In genomic region chr3:47908744-47909143, GRCh38 we compare ENCODE assay signal across 20 cellular contexts.
DNase-seq lines count a peak whose midpoint lies in the region; ATAC-seq and TF ChIP-seq lines count a peak whose summit lies in the region.
"Had no signal": no experiment of that assay in that cellular context is flagged by ENCODE, and none has a peak within 500 bp of the region (broad histone marks: within the 10 kb centered on the region; RNA-seq: fewer than 3 reads in every experiment).

No MANE protein-coding gene starts in this region.

- intact Hi-C loops in IMR-90 (cut with micrococcal nuclease) (no loop called here), Caco-2 (cut with micrococcal nuclease; ENCODE audit: unreplicated experiment) (no loop called here)

- TF ChIP-seq POLR2A in IMR-90 (IDR thresholded peaks at IDR 0.05; ENCODE audit: low read depth, low read length) = no peak

- no peaks in the 10 kb centered on the region for H3K4me1 Mint-ChIP-seq in Caco-2 (ENCODE audit: low read depth, unreplicated experiment)
- H3K4me1 Mint-ChIP-seq: CD8-positive, alpha-beta memory T cell had no signal

- no peak overlapping the region for H3K4me2 ChIP-seq in IMR-90 (ENCODE audit: low read depth, low read length)

- peaks cover 17% of the 10 kb centered on the region for H3K36me3 ChIP-seq in IMR-90 (ENCODE audit: control insufficient read depth, insufficient read depth, low read length)
- H3K36me3 ChIP-seq in kidney epithelial cell (ENCODE audit: control insufficient read depth, insufficient read depth, low read length) = no peaks in the 10 kb centered on the region
- peaks cover 1% of the 10 kb centered on the region for H3K36me3 ChIP-seq in Caco-2 (ENCODE audit: control insufficient read depth, insufficient read depth, low read length)

- POLR2A ChIA-PET in IMR-90 (lab: Charles Lee; ENCODE audit: unreplicated experiment) (no interaction called here), Caco-2 (lab: Charles Lee) (interaction anchor here (0.5 kb wide), 1 partner anchor 78 kb away, joined by 5 read pairs; no protein-coding TSS in a partner anchor)

- H3K4me3 Mint-ChIP-seq in Caco-2 (ENCODE audit: unreplicated experiment) = no peak overlapping the region
- H3K4me3 Mint-ChIP-seq: CD8-positive, alpha-beta memory T cell; IgD-negative memory B cell had no signal

- H3K27ac ChIP-seq in IMR-90 (ENCODE audit: insufficient read depth, low read length) = no peak overlapping the region

- no peaks in the 10 kb centered on the region for H3K27me3 ChIP-seq in IMR-90 (ENCODE audit: control insufficient read depth, insufficient read depth, low read length)
- no peaks in the 10 kb centered on the region for H3K27me3 ChIP-seq in kidney epithelial cell (ENCODE audit: control insufficient read depth, insufficient read depth, low read length)
- H3K27me3 ChIP-seq in Caco-2 (replicated peaks; ENCODE audit: control insufficient read depth, insufficient read depth, low read length) = no peaks in the 10 kb centered on the region
- H3K27me3 ChIP-seq: MG63 had no signal

- H2BK20ac ChIP-seq in IMR-90 (ENCODE audit: low read depth, low read length) = no peak overlapping the region

- H3K14ac ChIP-seq in IMR-90 (replicated peaks; ENCODE audit: low read depth, low read length) = no peak overlapping the region

- H2AK9ac ChIP-seq in IMR-90 (replicated peaks; ENCODE audit: low read depth, low read length, poor library complexity) = no peak overlapping the region

- H3K36me3 Mint-ChIP-seq in Caco-2 (ENCODE audit: insufficient read depth, unreplicated experiment) = peaks cover 39% of the 10 kb centered on the region

- no peak overlapping the region for H3K9ac ChIP-seq in IMR-90 (ENCODE audit: low read depth, low read length)

- no peaks in the 10 kb centered on the region for H3K27me3 Mint-ChIP-seq in Caco-2 (ENCODE audit: insufficient read depth, unreplicated experiment)
- H3K27me3 Mint-ChIP-seq: CD8-positive, alpha-beta memory T cell; IgD-negative memory B cell had no signal

- no peak overlapping the region for H2AK5ac ChIP-seq in IMR-90 (ENCODE audit: low read depth, low read length)

- no peak overlapping the region for H2AFZ ChIP-seq in IMR-90 (replicated peaks; ENCODE audit: low read length, poor library complexity)

- no peak for ATAC-seq in IMR-90 (ENCODE audit: low read depth)

- H2BK120ac ChIP-seq in IMR-90 (ENCODE audit: low read depth, low read length) = no peak overlapping the region

- CTCF ChIA-PET in IMR-90 (lab: Yijun Ruan, JAX) = no interaction called here
- CTCF ChIA-PET in Caco-2 (lab: Charles Lee) = no interaction called here

- no peak overlapping the region for H3K27ac Mint-ChIP-seq in Caco-2 (ENCODE audit: unreplicated experiment)
- H3K27ac Mint-ChIP-seq: CD8-positive, alpha-beta memory T cell; IgD-negative memory B cell had no signal

- no peak overlapping the region for H3K23ac ChIP-seq in IMR-90 (ENCODE audit: low read depth, low read length)

- H3K9me1 ChIP-seq in IMR-90 (ENCODE audit: insufficient read depth, low read length) = peaks cover 17% of the 10 kb centered on the region

- H3K9me3 Mint-ChIP-seq in Caco-2 (ENCODE audit: unreplicated experiment) = no peaks in the 10 kb centered on the region
- H3K9me3 Mint-ChIP-seq: CD8-positive, alpha-beta memory T cell; IgD-negative memory B cell had no signal

- peaks cover 28 to 54% of the 10 kb centered on the region in 2 experiments for H3K79me1 ChIP-seq in IMR-90 (ENCODE audit: low read depth in 1 of 2, low read length in 2 of 2)

- no peak overlapping the region for H2BK5ac ChIP-seq in IMR-90 (ENCODE audit: low read depth, low read length, poor library complexity, severe bottlenecking)

- no peak overlapping the region for H4K8ac ChIP-seq in IMR-90 (ENCODE audit: low read depth in 2 of 2, low read length in 2 of 2)

- no peak overlapping the region for H4K5ac ChIP-seq in IMR-90 (ENCODE audit: low read depth, low read length)

- no peak overlapping the region for H4K91ac ChIP-seq in IMR-90 (ENCODE audit: insufficient read depth, low read depth, low read length)

- H3K4me1 ChIP-seq in IMR-90 (ENCODE audit: control insufficient read depth, insufficient read depth, low read length) = peaks cover 12% of the 10 kb centered on the region
- no peaks in the 10 kb centered on the region for H3K4me1 ChIP-seq in Caco-2

- H3K9me3 ChIP-seq in IMR-90 (ENCODE audit: control insufficient read depth, insufficient read depth, low read length) (no peaks in the 10 kb centered on the region), Caco-2 (no peaks in the 10 kb centered on the region)
- H3K9me3 ChIP-seq: MG63 had no signal

- DNase-seq in IMR-90 (peak; percentile 6), astrocyte of the spinal cord (ENCODE audit: low read depth, low spot score) (peak; percentile 24), kidney epithelial cell (ENCODE audit: low read depth) (peak; percentile 5), renal cortical epithelial cell (ENCODE audit: low read depth) (peak; percentile 84), Caco-2 (no peak), cerebellum (ENCODE audit: low spot score) (no peak)
- DNase-seq in stimulated activated CD4-positive, alpha-beta T cell treated with anti-CD3 and anti-CD28 coated beads, Interleukin-15, amount 100 ng/mL, for 24 hours = no peak
- DNase-seq: C1 segment of cervical spinal cord; CD8-positive, alpha-beta memory T cell; DMS79; Karpas-422; MG63; NCI-H1048; NCI-H1436; NCI-H1930; NCI-H226; NCI-H524 treated with DMSO at 0.1 percent for 48 hours; RPMI8226; SHP77 treated with DMSO at 0.1 percent for 48 hours had no signal

- BruUV-seq in IMR-90 (replicated peaks; lab: Mats Ljungman, UMichigan) = no TSS peak
- BruUV-seq in Caco-2 (replicated peaks; lab: Mats Ljungman, UMichigan) = no TSS peak

- no peak for TF ChIP-seq RAD21 in IMR-90 (IDR thresholded peaks at IDR 0.05; ENCODE audit: low read length)

- H3K18ac ChIP-seq in IMR-90 (ENCODE audit: low read depth, low read length) = no peak overlapping the region

- no peak overlapping the region for H3K56ac ChIP-seq in IMR-90 (ENCODE audit: extremely low read depth, insufficient read depth, low read length)

- TF ChIP-seq CTCF in IMR-90 (conservative IDR thresholded peaks at IDR 0.05; ENCODE audit: low read depth, low read length) = no peak
- no peak for TF ChIP-seq CTCF in astrocyte of the spinal cord (IDR thresholded peaks at IDR 0.05; ENCODE audit: low read depth, low read length)
- no peak for TF ChIP-seq CTCF in kidney epithelial cell (IDR thresholded peaks at IDR 0.05; ENCODE audit: insufficient read depth, low read length, poor library complexity, severe bottlenecking)
- no peak for TF ChIP-seq CTCF in Caco-2 (IDR thresholded peaks at IDR 0.05; ENCODE audit: insufficient read depth in 1 of 2, low read depth in 1 of 2, low read length in 1 of 2, severe bottlenecking in 1 of 2, unreplicated experiment in 1 of 2)

- in situ Hi-C loops in IMR-90 (cut with MboI; ENCODE audit: low sequenced_read_pairs) = no loop called here
- in situ Hi-C loops in astrocyte of the spinal cord (cut with HindIII; ENCODE audit: low sequenced_read_pairs) = no loop called here

- WGBS in IMR-90 (ENCODE audit: extremely low coverage in 2 of 2, insufficient read length in 1 of 2), 2 experiments = no CpG with 5 or more reads among the region's 4 CpGs

- dilution Hi-C loops in IMR-90 (cut with HindIII; ENCODE audit: low sequenced_read_pairs, unreplicated experiment) = no loop called here

- H2BK15ac ChIP-seq in IMR-90 (ENCODE audit: low read depth, low read length) = no peak overlapping the region

- H3K4ac ChIP-seq in IMR-90 (ENCODE audit: low read depth, low read length) = no peak overlapping the region

- peaks cover 25% of the 10 kb centered on the region; the same call in 1 of the 2 replicates for H4K20me1 ChIP-seq in IMR-90 (ENCODE audit: insufficient read depth, low read length)

- no peak overlapping the region for H3K4me3 ChIP-seq in IMR-90 (ENCODE audit: insufficient read depth, low read depth, low read length)
- no peak overlapping the region for H3K4me3 ChIP-seq in astrocyte of the spinal cord (ENCODE audit: low read depth, low read length)
- no peak overlapping the region for H3K4me3 ChIP-seq in kidney epithelial cell (ENCODE audit: low read depth, low read length)
- no peak overlapping the region for H3K4me3 ChIP-seq in Caco-2 (ENCODE audit: low read depth, low read length)
- H3K4me3 ChIP-seq: MG63 had no signal

TF ChIP-seq in IMR-90, 13 proteins besides CTCF, POLR2A, EP300 and RAD21:
- no peak for TF ChIP-seq ELK1 (IDR thresholded peaks at IDR 0.05; ENCODE audit: borderline replicate concordance, low read depth, low read length)
- TF ChIP-seq USF2 (IDR thresholded peaks at IDR 0.05; ENCODE audit: low read depth, low read length) = no peak
- TF ChIP-seq FOS (IDR thresholded peaks at IDR 0.05; ENCODE audit: low read depth, low read length) = no peak
- no peak for TF ChIP-seq RCOR1 (IDR thresholded peaks at IDR 0.05; ENCODE audit: insufficient replicate concordance, low read length)
- TF ChIP-seq NFE2L2 (IDR thresholded peaks at IDR 0.05; ENCODE audit: low read depth, low read length) = no peak

Comparison
In these comparisons a context has a peak if more than half of its experiments do, and no peak if none do; other contexts are left out.
1. DNase-seq: peak in IMR-90 (single experiment), astrocyte of the spinal cord (single experiment), kidney epithelial cell (single experiment) and renal cortical epithelial cell (single experiment); none in Caco-2 (0 of 2), stimulated activated CD4-positive, alpha-beta T cell treated with anti-CD3 and anti-CD28 coated beads, Interleukin-15, amount 100 ng/mL, for 24 hours (single experiment) and cerebellum (single experiment).